In genomic region chr1:40258445-40258769, GRCh38 we compare ENCODE assay signal across 8 cellular contexts. TPM values are rescaled to one million over a fixed set of nuclear protein-coding genes. Genes with fewer than 3 reads are reported as not detected.
A peak's percentile ranks its signal among the peaks of the same experiment; 100 is the strongest.
DNase-seq lines count a peak whose midpoint lies in the region; ATAC-seq and TF ChIP-seq lines count a peak whose summit lies in the region.

No MANE protein-coding gene starts in this region.

- CTCF ChIA-PET in PC-9 (lab: Charles Lee), result no interaction called here

- no peak for DNase-seq in PC-9
- no peak for DNase-seq in epithelial cell of proximal tubule (ENCODE audit: low read depth)
- no peak for DNase-seq in GM10266 (ENCODE audit: extremely low spot score)
- DNase-seq in NCI-H1048 (lab: John Stamatoyannopoulos, UW), result no peak
- DNase-seq in COLO829 (ENCODE audit: low spot score), result no peak

- POLR2A ChIA-PET in PC-9 (lab: Charles Lee; ENCODE audit: unreplicated experiment), result interaction anchor here (1.3 kb wide), 1 partner anchor 17 kb away, joined by 6 read pairs; no protein-coding TSS in a partner anchor

- peak overlapping the region; percentile 98 for H2AFZ ChIP-seq in PC-9
- peak overlapping the region; percentile 97 for H2AFZ ChIP-seq in parathyroid adenoma

- peaks cover 19% of the 10 kb centered on the region for H3F3A ChIP-seq in PC-9 (ENCODE audit: insufficient read depth, low read depth)

- H3K27me3 ChIP-seq in PC-9 (ENCODE audit: insufficient read depth, low read depth), result no peaks in the 10 kb centered on the region
- no peaks in the 10 kb centered on the region for H3K27me3 ChIP-seq in parathyroid adenoma (ENCODE audit: control insufficient read depth, insufficient read depth, low read length)

- peaks cover 5% of the 10 kb centered on the region; the same call in 1 of the 2 replicates for H4K20me1 ChIP-seq in PC-9 (ENCODE audit: insufficient read depth)

- peak overlapping the region; percentile 86 for H3K4me3 ChIP-seq in GM12875 (ENCODE audit: low read depth, low read length)
- peak overlapping the region; percentile 99 for H3K4me3 ChIP-seq in PC-9
- H3K4me3 ChIP-seq in epithelial cell of proximal tubule (ENCODE audit: low read depth, low read length), result peak overlapping the region; percentile 98
- H3K4me3 ChIP-seq in parathyroid adenoma (ENCODE audit: low read depth, low read length), result peak overlapping the region; percentile 92

- peaks cover 11% of the 10 kb centered on the region for H3K4me1 ChIP-seq in PC-9 (replicated peaks; ENCODE audit: insufficient read depth)
- H3K4me1 ChIP-seq in parathyroid adenoma, result peaks cover 5% of the 10 kb centered on the region

- H3K27ac ChIP-seq in PC-9 (peak overlapping the region; percentile 46), parathyroid adenoma (peak overlapping the region; percentile 93)

- intact Hi-C loops in PC-9 (cut with micrococcal nuclease; ENCODE audit: unreplicated experiment), result loop anchor here (1.0 to 5.0 kb wide), 4 partner anchors 79 to 218 kb away; partner anchors contain the start of genes CAP1 and RLF

- no peak for TF ChIP-seq CTCF in GM12875 (IDR thresholded peaks at IDR 0.05; ENCODE audit: borderline replicate concordance, insufficient read depth, low read depth, low read length)
- no peak for TF ChIP-seq CTCF in PC-9 (conservative IDR thresholded peaks at IDR 0.05)
- TF ChIP-seq CTCF in epithelial cell of proximal tubule (conservative IDR thresholded peaks at IDR 0.05; ENCODE audit: low read depth, low read length), result no peak
- no peak for TF ChIP-seq CTCF in parathyroid adenoma (IDR thresholded peaks at IDR 0.05)
- TF ChIP-seq CTCF in GM10266 (IDR thresholded peaks at IDR 0.05; ENCODE audit: control insufficient read depth, insufficient read depth, low read depth, missing control alignments), result no peak

- no peaks in the 10 kb centered on the region for H3K9me2 ChIP-seq in PC-9 (ENCODE audit: insufficient read depth)

- peak overlapping the region; percentile 73 for H3K4me2 ChIP-seq in PC-9
- H3K4me2 ChIP-seq in parathyroid adenoma (ENCODE audit: low read length), result peak overlapping the region; percentile 90

- ATAC-seq in GM19455 (IDR thresholded peaks at IDR 0.05; ENCODE audit: unreplicated experiment), result no peak

- BruUV-seq in PC-9 (replicated peaks; lab: Mats Ljungman, UMichigan), result TSS peak; percentile 51

- H3K9me3 ChIP-seq in PC-9 (ENCODE audit: insufficient read depth, low read depth) (no peaks in the 10 kb centered on the region), parathyroid adenoma (ENCODE audit: control insufficient read depth, low read length) (no peaks in the 10 kb centered on the region)

- H3K79me2 ChIP-seq in PC-9 (ENCODE audit: low read depth) (peaks cover 56% of the 10 kb centered on the region), parathyroid adenoma (no peaks in the 10 kb centered on the region)

- no peak overlapping the region for H3K9ac ChIP-seq in parathyroid adenoma

- H3K36me3 ChIP-seq in PC-9 (ENCODE audit: low read depth), result peaks cover 28% of the 10 kb centered on the region
- H3K36me3 ChIP-seq in parathyroid adenoma (ENCODE audit: control insufficient read depth, insufficient read depth, low read length), result no peaks in the 10 kb centered on the region

RNA-seq across cellular contexts. Expression of gene ZMPSTE24, which starts 0.4 kb away (rescaled TPM):
- 36.9 and 55.8 TPM in 2 replicates for total RNA-seq in PC-9 (2021)
- 28.1 and 49.6 TPM in 2 replicates for total RNA-seq in epithelial cell of proximal tubule

RNA-seq across cellular contexts. Expression of gene TMCO2, which starts 10.7 kb away (rescaled TPM):
- total RNA-seq in PC-9 (2021) (not detected in 2 replicates), epithelial cell of proximal tubule (not detected in 2 replicates)

RNA-seq across cellular contexts. Expression of gene COL9A2, which starts 58.7 kb away (rescaled TPM):
- total RNA-seq in PC-9 (2021) (9.3 and 13.5 TPM in 2 replicates), epithelial cell of proximal tubule (4.6 and 6.7 TPM in 2 replicates)
